In the genomic region with DNA sequence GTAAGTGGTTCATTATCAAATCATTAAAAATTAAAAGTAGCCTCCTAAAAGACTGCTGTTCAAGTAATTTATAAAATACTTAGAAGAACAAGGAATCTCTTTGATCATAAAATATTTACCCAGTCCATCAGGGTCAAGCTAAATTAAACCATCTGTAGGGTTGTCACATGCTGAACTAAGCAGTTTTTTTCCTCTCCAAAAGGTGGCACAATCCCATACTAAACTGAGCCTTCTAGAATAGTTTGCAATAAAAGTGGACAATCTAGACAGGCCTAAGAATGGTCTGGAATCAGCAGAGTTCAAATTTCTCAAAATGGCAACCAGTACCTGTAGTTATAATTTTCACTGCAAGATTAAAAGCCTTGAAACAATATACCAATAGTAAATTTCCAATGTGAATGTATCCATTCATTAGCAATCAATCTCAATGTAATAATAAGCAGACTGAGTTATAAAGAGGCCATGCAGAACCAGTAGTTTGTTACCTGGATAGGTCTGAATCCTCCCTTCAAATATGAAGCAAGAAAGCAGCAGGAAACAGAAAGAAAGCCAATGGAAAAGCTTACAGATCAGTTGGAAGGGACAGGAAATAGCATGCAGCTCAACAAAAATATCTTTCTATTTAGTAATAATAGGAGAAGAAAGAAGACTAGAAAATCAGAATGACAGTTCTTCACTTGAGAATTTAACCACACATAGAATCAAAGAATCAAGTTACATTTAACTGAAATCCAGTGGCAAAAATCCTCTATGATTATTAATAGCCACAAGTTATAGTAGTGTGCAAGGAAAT, we compare ENCODE assay signal across 11 cellular contexts.
DNase-seq lines count a peak whose midpoint lies in the region; ATAC-seq, FAIRE-seq and TF ChIP-seq lines count a peak whose summit lies in the region.
"Had no signal": no experiment of that assay in that cellular context is flagged by ENCODE, and none has a peak within 500 bp of the region (broad histone marks: within the 10 kb centered on the region; RNA-seq: fewer than 3 reads in every experiment).

No MANE protein-coding gene starts in this region.

- POLR2A ChIA-PET in activated CD8-positive, alpha-beta T cell treated with anti-CD3 and anti-CD28 coated beads, Interleukin-2, amount 10 ng/mL, durations not matched to agents 7 days and 5 days (lab: Charles Lee), result interaction anchor here (0.6 kb wide), 1 partner anchor 194 kb away, joined by 3 read pairs; no protein-coding TSS in a partner anchor

- peaks cover 0 to 4% of the 10 kb centered on the region in 2 donors for H3K4me1 ChIP-seq in right atrium auricular region

- no peak for FAIRE-seq in urothelium cell line (lab: Jason Lieb, UNC)
- FAIRE-seq in H54 (lab: Jason Lieb, UNC), result no peak

- intact Hi-C loops in Right ventricle myocardium superior (cut with DNase I), result no loop called here
- intact Hi-C loops in left ventricle myocardium superior (cut with micrococcal nuclease), result loop anchor here (10.0 kb wide), 1 partner anchor 213 kb away; no protein-coding TSS in a partner anchor

- H3K36me3 ChIP-seq in right atrium auricular region, result no peaks in the 10 kb centered on the region

- H3K4me1 Mint-ChIP-seq in activated CD8-positive, alpha-beta T cell treated with anti-CD3 and anti-CD28 coated beads, Interleukin-2, amount 10 ng/mL, durations not matched to agents 7 days and 5 days (ENCODE audit: low read depth), result no peaks in the 10 kb centered on the region

- H3K27ac Mint-ChIP-seq in activated CD8-positive, alpha-beta T cell treated with anti-CD3 and anti-CD28 coated beads, Interleukin-2, amount 10 ng/mL, durations not matched to agents 7 days and 5 days, result no peak overlapping the region

- no peak overlapping the region for H3K4me3 ChIP-seq in right atrium auricular region
- H3K4me3 ChIP-seq: skin epidermis had no signal

- TF ChIP-seq CTCF in right atrium auricular region (IDR thresholded peaks at IDR 0.05), result peak in 1 of 2 donors; percentile 55
- peak; percentile 64 for TF ChIP-seq CTCF in VCaP (conservative IDR thresholded peaks at IDR 0.05)

- no peaks in the 10 kb centered on the region for H3K27me3 ChIP-seq in right atrium auricular region

- H3K4me3 Mint-ChIP-seq in activated CD8-positive, alpha-beta T cell treated with anti-CD3 and anti-CD28 coated beads, Interleukin-2, amount 10 ng/mL, durations not matched to agents 7 days and 5 days, result no peak overlapping the region

- H3K9me3 Mint-ChIP-seq in activated CD8-positive, alpha-beta T cell treated with anti-CD3 and anti-CD28 coated beads, Interleukin-2, amount 10 ng/mL, durations not matched to agents 7 days and 5 days (ENCODE audit: insufficient read depth), result no peaks in the 10 kb centered on the region

- no peaks in the 10 kb centered on the region for H3K9me3 ChIP-seq in right atrium auricular region

- no peak overlapping the region for H3K27ac ChIP-seq in right atrium auricular region
- H3K27ac ChIP-seq in VCaP, result peak overlapping the region; percentile 17; the same call in 1 of the 2 replicates

- no peak for TF ChIP-seq POLR2A in H54 (IDR thresholded peaks at IDR 0.05; ENCODE audit: low read depth, low read length)

- ATAC-seq in Right ventricle myocardium superior (ENCODE audit: poor library complexity) (peak; percentile 79), left ventricle myocardium superior (peak; percentile 72), HG02759 (IDR thresholded peaks at IDR 0.05; ENCODE audit: unreplicated experiment) (no peak)
- ATAC-seq in activated CD8-positive, alpha-beta T cell treated with anti-CD3 and anti-CD28 coated beads, Interleukin-2, amount 10 ng/mL, durations not matched to agents 7 days and 5 days, result no peak

- CTCF ChIA-PET in activated CD8-positive, alpha-beta T cell treated with anti-CD3 and anti-CD28 coated beads, Interleukin-2, amount 10 ng/mL, durations not matched to agents 7 days and 5 days (lab: Charles Lee), result interaction anchor here (1.2 to 3.5 kb wide), 2 partner anchors 202 to 213 kb away, joined by 3 to 30 read pairs; no protein-coding TSS in a partner anchor

- no peaks in the 10 kb centered on the region for H3K27me3 Mint-ChIP-seq in activated CD8-positive, alpha-beta T cell treated with anti-CD3 and anti-CD28 coated beads, Interleukin-2, amount 10 ng/mL, durations not matched to agents 7 days and 5 days (ENCODE audit: low read depth)

- peaks cover 2% of the 10 kb centered on the region for H3K36me3 Mint-ChIP-seq in activated CD8-positive, alpha-beta T cell treated with anti-CD3 and anti-CD28 coated beads, Interleukin-2, amount 10 ng/mL, durations not matched to agents 7 days and 5 days (ENCODE audit: low read depth)

- DNase-seq in Right ventricle myocardium superior (no peak), right atrium auricular region (ENCODE audit: low spot score) (no peak), left ventricle myocardium superior (no peak), urothelium cell line (ENCODE audit: low spot score) (peak; percentile 6), H54 (ENCODE audit: insufficient read length, low spot score) (no peak)
- DNase-seq in activated CD8-positive, alpha-beta T cell treated with anti-CD3 and anti-CD28 coated beads, Interleukin-2, amount 10 ng/mL, durations not matched to agents 7 days and 5 days, result no peak
- DNase-seq: activated effector memory CD4-positive, alpha-beta T cell treated with Interleukin-2 at 50 U/mL for 16 hours; NCI-H1105 treated with DMSO at 0.1 percent for 48 hours had no signal

Comparison
In these comparisons a context has a peak if more than half of its experiments do, and no peak if none do; other contexts are left out.
1. ATAC-seq: peak in Right ventricle myocardium superior (single experiment) and left ventricle myocardium superior (single experiment); none in HG02759 (single experiment) and activated CD8-positive, alpha-beta T cell treated with anti-CD3 and anti-CD28 coated beads, Interleukin-2, amount 10 ng/mL, durations not matched to agents 7 days and 5 days (single experiment).